20 cellular contexts compared by ENCODE assay signal in genomic region chr19:9054768-9055167, GRCh38. TPM values are rescaled to one million over a fixed set of nuclear protein-coding genes. Genes with fewer than 3 reads are reported as not detected.
A peak's percentile ranks its signal among the peaks of the same experiment; 100 is the strongest.
DNase-seq lines count a peak whose midpoint lies in the region; ATAC-seq and TF ChIP-seq lines count a peak whose summit lies in the region.
"Had no signal": no experiment of that assay in that cellular context is flagged by ENCODE, and none has a peak within 500 bp of the region (broad histone marks: within the 10 kb centered on the region; RNA-seq: fewer than 3 reads in every experiment).

No MANE protein-coding gene starts in this region.

- no peak overlapping the region for H3K27ac ChIP-seq in mammary epithelial cell (ENCODE audit: insufficient read depth, low read depth, low read length)
- peak overlapping the region in 3 of 4 donors; percentile 66 to 83 (median 67) for H3K27ac ChIP-seq in body of pancreas
- H3K27ac ChIP-seq: spleen, stomach had no signal

- no peaks in the 10 kb centered on the region for H3K27me3 Mint-ChIP-seq in MCF 10A (ENCODE audit: insufficient read depth, unreplicated experiment)
- H3K27me3 Mint-ChIP-seq: activated CD4-positive, alpha-beta memory T cell treated with anti-CD3 and anti-CD28 coated beads, Interleukin-2, amount 10 ng/mL, durations not matched to agents 7 days and 5 days; CD4-positive, alpha-beta T cell had no signal

- H3K27me3 ChIP-seq in mammary epithelial cell (ENCODE audit: insufficient read depth, low read length) (no peaks in the 10 kb centered on the region), body of pancreas (no peaks in the 10 kb centered on the region)

- CTCF ChIA-PET in MCF 10A (lab: Yijun Ruan, JAX) = interaction anchor here (0.6 kb wide), 1 partner anchor 13 kb away, joined by 4 read pairs; no protein-coding TSS in a partner anchor
- CTCF ChIA-PET in mammary epithelial cell (lab: Charles Lee; ENCODE audit: low non-redundant PET) = no interaction called here

- dilution Hi-C loops in mammary epithelial cell (cut with HindIII; ENCODE audit: low sequenced_read_pairs) = no loop called here

- BruUV-seq in MCF 10A (replicated peaks; lab: Mats Ljungman, UMichigan) (no TSS peak), mammary epithelial cell (replicated peaks; lab: Mats Ljungman, UMichigan) (no TSS peak)

- H3K9ac ChIP-seq in mammary epithelial cell (ENCODE audit: insufficient read depth, low read length) = no peak overlapping the region

- no peaks in the 10 kb centered on the region for H4K20me1 ChIP-seq in mammary epithelial cell (ENCODE audit: insufficient read depth, low read length)

- intact Hi-C loops in MCF 10A (cut with micrococcal nuclease) (no loop called here), mammary epithelial cell (cut with micrococcal nuclease) (no loop called here), body of pancreas (cut with DNase I) (no loop called here)

- TF ChIP-seq POLR2A in body of pancreas (IDR thresholded peaks at IDR 0.05) = no peak

- no peaks in the 10 kb centered on the region for H3K36me3 Mint-ChIP-seq in MCF 10A (ENCODE audit: insufficient read depth, unreplicated experiment)

- TF ChIP-seq CTCF in MCF 10A (IDR thresholded peaks at IDR 0.05; ENCODE audit: unreplicated experiment) (no peak), mammary epithelial cell (conservative IDR thresholded peaks at IDR 0.05 in 1 of 2, IDR thresholded peaks at IDR 0.05 in 1 of 2; ENCODE audit: extremely low read depth in 1 of 2, insufficient read depth in 1 of 2, low read depth in 1 of 2, low read length in 2 of 2) (no peak), body of pancreas (IDR thresholded peaks at IDR 0.05) (no peak)

- H3K36me3 ChIP-seq in mammary epithelial cell (ENCODE audit: insufficient read depth, low read length) (no peaks in the 10 kb centered on the region), body of pancreas (replicated peaks in 1 of 2; ENCODE audit: insufficient read depth in 1 of 2, low read depth in 2 of 2) (no peaks in the 10 kb centered on the region)
- H3K36me3 ChIP-seq: spleen, stomach had no signal

- H3K4me1 Mint-ChIP-seq in MCF 10A (ENCODE audit: insufficient read depth, unreplicated experiment) = peaks cover 10% of the 10 kb centered on the region
- H3K4me1 Mint-ChIP-seq: activated CD4-positive, alpha-beta memory T cell treated with anti-CD3 and anti-CD28 coated beads, Interleukin-2, amount 10 ng/mL, durations not matched to agents 7 days and 5 days had no signal

- peak overlapping the region; percentile 75 for H3K27ac Mint-ChIP-seq in MCF 10A (ENCODE audit: low read depth, unreplicated experiment)
- H3K27ac Mint-ChIP-seq: activated CD4-positive, alpha-beta memory T cell treated with anti-CD3 and anti-CD28 coated beads, Interleukin-2, amount 10 ng/mL, durations not matched to agents 7 days and 5 days; activated T-helper 1 cell treated with anti-CD3 and anti-CD28 coated beads, Interleukin-12 subunit alpha, Interleukin-12 subunit beta, Interleukin-2, Interleukin-4 antibody, amounts not matched to agents 30 ng/mL and 10 ng/mL and 1 ng/mL, durations not matched to agents 14 hours and 24 hours and 36 hours; CD4-positive, alpha-beta T cell had no signal

- WGBS in mammary epithelial cell (ENCODE audit: low coverage, missing lambda C conversion rate) = 16% methylated on average over 4 of the region's 8 CpGs
- WGBS in body of pancreas, 2 donors = 25 to 42% methylated on average over 5 to 8 of the region's 8 CpGs

- H3K4me3 Mint-ChIP-seq in MCF 10A (ENCODE audit: unreplicated experiment) = no peak overlapping the region
- H3K4me3 Mint-ChIP-seq: activated CD4-positive, alpha-beta memory T cell treated with anti-CD3 and anti-CD28 coated beads, Interleukin-2, amount 10 ng/mL, durations not matched to agents 7 days and 5 days; activated T-helper 1 cell treated with anti-CD3 and anti-CD28 coated beads, Interleukin-12 subunit alpha, Interleukin-12 subunit beta, Interleukin-2, Interleukin-4 antibody, amounts not matched to agents 30 ng/mL and 10 ng/mL and 1 ng/mL, durations not matched to agents 14 hours and 24 hours and 36 hours; CD4-positive, alpha-beta T cell had no signal

- H3K9me3 ChIP-seq in mammary epithelial cell (replicated peaks; ENCODE audit: insufficient read depth, low read length) (peaks cover 10% of the 10 kb centered on the region), body of pancreas (no peaks in the 10 kb centered on the region)
- H3K9me3 ChIP-seq: stomach had no signal

- ATAC-seq in body of pancreas = no peak

- no peak overlapping the region for H3K4me2 ChIP-seq in mammary epithelial cell (ENCODE audit: insufficient read depth, low read depth, low read length)

- no peak overlapping the region for H2AFZ ChIP-seq in mammary epithelial cell (ENCODE audit: low read depth, low read length)

- no peaks in the 10 kb centered on the region for H3K79me2 ChIP-seq in mammary epithelial cell (ENCODE audit: insufficient read depth, low read length)

- H3K4me1 ChIP-seq in mammary epithelial cell (ENCODE audit: insufficient read depth, low read length) (no peaks in the 10 kb centered on the region), body of pancreas (peaks cover 14% of the 10 kb centered on the region)
- H3K4me1 ChIP-seq: spleen, stomach had no signal

- no peak overlapping the region for H3K4me3 ChIP-seq in mammary epithelial cell (replicated peaks in 1 of 3; ENCODE audit: insufficient read depth in 1 of 3, low read depth in 2 of 3, low read length in 3 of 3)
- H3K4me3 ChIP-seq in body of pancreas = no peak overlapping the region
- H3K4me3 ChIP-seq: spleen, stomach had no signal

- POLR2A ChIA-PET in MCF 10A (lab: Yijun Ruan, JAX) = interaction anchor here (0.9 kb wide), 1 partner anchor 35 kb away, joined by 3 read pairs; no protein-coding TSS in a partner anchor

- DNase-seq in MCF 10A (ENCODE audit: unreplicated experiment) (peak; percentile 43), mammary epithelial cell (no peak), body of pancreas (no peak), kidney tubule cell (ENCODE audit: low spot score) (peak; percentile 22), NAMALWA (ENCODE audit: low spot score) (no peak), SKM-1 (lab: John Stamatoyannopoulos, UW; ENCODE audit: unreplicated experiment) (no peak)
- DNase-seq in stimulated activated CD4-positive, alpha-beta T cell treated with anti-CD3 and anti-CD28 coated beads, Interleukin-15, amount 100 ng/mL, for 24 hours = no peak
- DNase-seq in NK-92 treated with Interleukin-12 subunit alpha and Interleukin-12 subunit beta, amount 100 ng/mL, for 24 hours (lab: John Stamatoyannopoulos, UW) = no peak
- DNase-seq: activated CD4-positive, alpha-beta memory T cell treated with anti-CD3 and anti-CD28 coated beads, Interleukin-2, amount 10 ng/mL, durations not matched to agents 7 days and 5 days; CD4-positive, alpha-beta T cell; NCI-H2081 treated with DMSO at 0.1 percent for 48 hours; Right ventricle myocardium superior; spleen; stomach had no signal

- in situ Hi-C loops in mammary epithelial cell (cut with MboI; ENCODE audit: low sequenced_read_pairs in 2 of 2) = no loop called here

- no peaks in the 10 kb centered on the region for H3K9me3 Mint-ChIP-seq in MCF 10A (ENCODE audit: unreplicated experiment)
- H3K9me3 Mint-ChIP-seq: activated CD4-positive, alpha-beta memory T cell treated with anti-CD3 and anti-CD28 coated beads, Interleukin-2, amount 10 ng/mL, durations not matched to agents 7 days and 5 days; activated T-helper 1 cell treated with anti-CD3 and anti-CD28 coated beads, Interleukin-12 subunit alpha, Interleukin-12 subunit beta, Interleukin-2, Interleukin-4 antibody, amounts not matched to agents 30 ng/mL and 10 ng/mL and 1 ng/mL, durations not matched to agents 14 hours and 24 hours and 36 hours; CD4-positive, alpha-beta T cell had no signal

RNA-seq across cellular contexts. Expression of gene OR1M1, which starts 32.1 kb away (rescaled TPM):
- total RNA-seq in MCF 10A (2022) = not detected in 2 replicates
- not detected for total RNA-seq in mammary epithelial cell
- polyA plus RNA-seq in mammary epithelial cell = not detected
- polyA minus RNA-seq in mammary epithelial cell = not detected
- not detected for total RNA-seq in body of pancreas
- total RNA-seq: activated CD4-positive, alpha-beta memory T cell treated with anti-CD3 and anti-CD28 coated beads, Interleukin-2, amount 10 ng/mL, durations not matched to agents 7 days and 5 days; activated T-helper 1 cell treated with anti-CD3 and anti-CD28 coated beads, Interleukin-12 subunit alpha, Interleukin-12 subunit beta, Interleukin-2, Interleukin-4 antibody, amounts not matched to agents 30 ng/mL and 10 ng/mL and 1 ng/mL, durations not matched to agents 14 hours and 24 hours and 36 hours; CD4-positive, alpha-beta T cell; G401; glomerular endothelial cell; kidney epithelial cell; posterior vena cava; Right ventricle myocardium superior; spleen; stomach had no signal
- polyA plus RNA-seq: adipose tissue, spleen, stomach had no signal

RNA-seq across cellular contexts. Expression of gene MUC16, which starts 44.6 kb away (rescaled TPM):
- total RNA-seq in MCF 10A (2022) (under 0.01 and 0.05 TPM in 2 replicates), mammary epithelial cell (under 1 TPM; 0.17 to 0.26 TPM), body of pancreas (under 1 TPM; 0.52 to 0.66 TPM)
- 0.01 TPM for polyA plus RNA-seq in mammary epithelial cell
- not detected for polyA minus RNA-seq in mammary epithelial cell
- total RNA-seq: activated T-helper 1 cell treated with anti-CD3 and anti-CD28 coated beads, Interleukin-12 subunit alpha, Interleukin-12 subunit beta, Interleukin-2, Interleukin-4 antibody, amounts not matched to agents 30 ng/mL and 10 ng/mL and 1 ng/mL, durations not matched to agents 14 hours and 24 hours and 36 hours; G401; glomerular endothelial cell; Right ventricle myocardium superior had no signal

RNA-seq across cellular contexts. Expression of gene OR7G2, which starts 52.5 kb away (rescaled TPM):
- total RNA-seq in MCF 10A (2022) (not detected in 2 replicates), mammary epithelial cell (not detected), body of pancreas (not detected)
- not detected for polyA plus RNA-seq in mammary epithelial cell
- polyA minus RNA-seq in mammary epithelial cell = not detected
- total RNA-seq: activated CD4-positive, alpha-beta memory T cell treated with anti-CD3 and anti-CD28 coated beads, Interleukin-2, amount 10 ng/mL, durations not matched to agents 7 days and 5 days; activated T-helper 1 cell treated with anti-CD3 and anti-CD28 coated beads, Interleukin-12 subunit alpha, Interleukin-12 subunit beta, Interleukin-2, Interleukin-4 antibody, amounts not matched to agents 30 ng/mL and 10 ng/mL and 1 ng/mL, durations not matched to agents 14 hours and 24 hours and 36 hours; CD4-positive, alpha-beta T cell; G401; glomerular endothelial cell; kidney epithelial cell; posterior vena cava; Right ventricle myocardium superior; spleen; stomach had no signal
- polyA plus RNA-seq: adipose tissue, spleen, stomach had no signal

Comparison
In these comparisons a context has a peak if more than half of its experiments do, and no peak if none do; other contexts are left out.
1. DNase-seq: peak in MCF 10A (single experiment) and kidney tubule cell (single experiment); none in mammary epithelial cell (single experiment), body of pancreas (0 of 4), NAMALWA (single experiment), stimulated activated CD4-positive, alpha-beta T cell treated with anti-CD3 and anti-CD28 coated beads, Interleukin-15, amount 100 ng/mL, for 24 hours (single experiment), NK-92 treated with Interleukin-12 subunit alpha and Interleukin-12 subunit beta, amount 100 ng/mL, for 24 hours (single experiment) and SKM-1 (single experiment).